1 cellular context compared by ENCODE assay signal in the genomic region with DNA sequence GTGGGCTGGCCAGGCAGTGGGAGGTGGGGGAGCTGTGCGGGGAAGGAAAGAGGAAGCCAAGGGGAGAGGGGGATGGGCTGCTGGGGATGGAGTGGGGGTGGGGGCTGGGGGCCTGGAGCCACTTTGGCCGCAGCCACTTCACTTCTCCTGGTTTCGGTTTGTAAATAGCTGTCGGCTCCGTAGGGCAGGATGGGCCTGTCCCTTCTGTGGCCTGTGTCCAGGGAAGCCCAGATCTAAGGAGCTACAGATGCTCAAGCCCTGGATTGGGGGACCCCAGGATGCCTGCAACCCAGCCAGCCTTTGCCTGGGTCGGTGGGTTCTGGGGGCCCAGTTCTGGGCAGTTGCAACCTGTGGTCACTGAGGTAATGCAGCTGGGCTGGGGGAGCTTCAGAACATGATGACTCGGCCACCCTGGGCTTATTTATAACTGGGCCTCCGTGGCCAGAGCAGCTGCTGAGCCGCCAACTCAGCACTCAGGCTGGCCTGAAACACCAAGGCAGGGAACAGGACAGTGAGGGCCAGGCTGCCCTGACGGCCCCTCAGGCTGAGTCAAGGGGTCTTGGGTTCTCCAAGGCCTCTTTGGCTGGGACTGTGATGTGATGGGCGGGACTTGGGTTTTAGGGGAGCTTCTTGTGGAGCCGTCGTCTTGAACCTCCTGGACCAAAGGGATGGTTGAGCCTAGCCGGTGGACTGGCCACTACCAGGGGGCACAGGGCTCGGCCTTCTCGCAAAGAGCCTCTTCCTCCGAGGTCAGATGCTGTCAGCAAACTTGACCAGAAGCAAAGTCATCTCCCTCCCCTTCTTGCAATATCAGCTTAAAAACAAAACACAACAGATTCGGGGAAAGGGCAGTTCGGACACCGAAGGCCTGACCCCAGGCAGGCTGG.
TF ChIP-seq lines count a peak whose summit lies in the region.

No MANE protein-coding gene starts in this region.

TF ChIP-seq in K562, 482 proteins besides CTCF, POLR2A, EP300 and RAD21 (continues in another document):
- TF ChIP-seq MTA3 (IDR thresholded peaks at IDR 0.05; ENCODE audit: borderline replicate concordance) (0 out of 2 replicates have a peak, but pooled peaks have one; percentile 15), FOXK2 (conservative IDR thresholded peaks at IDR 0.05 in 1 of 2, IDR thresholded peaks at IDR 0.05 in 1 of 2; ENCODE audit: low read depth in 2 of 2) (no peak), CCNT2 (IDR thresholded peaks at IDR 0.05; ENCODE audit: borderline replicate concordance, extremely low read depth, insufficient read length, low read depth, low read length) (no peak), MBD2 (IDR thresholded peaks at IDR 0.05; ENCODE audit: borderline replicate concordance, low read depth) (no peak), ATF7 (IDR thresholded peaks at IDR 0.05) (0 out of 2 replicates have a peak, but pooled peaks have one; percentile 18), ZBTB17 (CRISPR knock-in tag; IDR thresholded peaks at IDR 0.05) (no peak), SLC30A9 (CRISPR knock-in tag; IDR thresholded peaks at IDR 0.05) (no peak), MIER1 (IDR thresholded peaks at IDR 0.05; ENCODE audit: low read depth) (no peak), C11orf30 (IDR thresholded peaks at IDR 0.05; ENCODE audit: low read depth) (peak; percentile 69), ZNF316 (IDR thresholded peaks at IDR 0.05) (peak; percentile 73), TAF1 (IDR thresholded peaks at IDR 0.05; ENCODE audit: control insufficient read depth, extremely low read depth, insufficient read depth, low read length, severe bottlenecking) (no peak), ZNF12 (CRISPR knock-in tag; IDR thresholded peaks at IDR 0.05) (no peak), FOXM1 (IDR thresholded peaks at IDR 0.05; ENCODE audit: low read depth) (no peak), FOXM1 (CRISPR knock-in tag; IDR thresholded peaks at IDR 0.05; ENCODE audit: low read depth) (no peak), TEAD1 (CRISPR knock-in tag; IDR thresholded peaks at IDR 0.05) (no peak), MEF2A (IDR thresholded peaks at IDR 0.05; ENCODE audit: control insufficient read depth, low read depth, low read length) (peak; percentile 7; the same call in 1 of the 2 replicates), NCOA2 (IDR thresholded peaks at IDR 0.05; ENCODE audit: partially characterized antibody in 2 of 2) (no peak), EHMT2 (IDR thresholded peaks at IDR 0.05) (no peak), CCAR2 (IDR thresholded peaks at IDR 0.05; ENCODE audit: low read depth, low read length) (no peak), ZNF274 (IDR thresholded peaks at IDR 0.05; ENCODE audit: borderline replicate concordance, low read depth, low read length) (no peak), NFE2L1 (tag; IDR thresholded peaks at IDR 0.05; ENCODE audit: borderline replicate concordance, low read depth) (no peak), ZNF764 (CRISPR knock-in tag; IDR thresholded peaks at IDR 0.05; ENCODE audit: low read depth) (no peak), MCM7 (IDR thresholded peaks at IDR 0.05) (no peak), ZNF785 (CRISPR knock-in tag; IDR thresholded peaks at IDR 0.05) (no peak), BCOR (IDR thresholded peaks at IDR 0.05) (no peak), NRF1 (conservative IDR thresholded peaks at IDR 0.05 in 1 of 2, IDR thresholded peaks at IDR 0.05 in 1 of 2) (0 out of 4 replicates have a peak, but pooled peaks of 1 of the 2 experiments have one; percentile 9), RFX7 (CRISPR knock-in tag; IDR thresholded peaks at IDR 0.05) (no peak)
- TF ChIP-seq, protein P1, sequence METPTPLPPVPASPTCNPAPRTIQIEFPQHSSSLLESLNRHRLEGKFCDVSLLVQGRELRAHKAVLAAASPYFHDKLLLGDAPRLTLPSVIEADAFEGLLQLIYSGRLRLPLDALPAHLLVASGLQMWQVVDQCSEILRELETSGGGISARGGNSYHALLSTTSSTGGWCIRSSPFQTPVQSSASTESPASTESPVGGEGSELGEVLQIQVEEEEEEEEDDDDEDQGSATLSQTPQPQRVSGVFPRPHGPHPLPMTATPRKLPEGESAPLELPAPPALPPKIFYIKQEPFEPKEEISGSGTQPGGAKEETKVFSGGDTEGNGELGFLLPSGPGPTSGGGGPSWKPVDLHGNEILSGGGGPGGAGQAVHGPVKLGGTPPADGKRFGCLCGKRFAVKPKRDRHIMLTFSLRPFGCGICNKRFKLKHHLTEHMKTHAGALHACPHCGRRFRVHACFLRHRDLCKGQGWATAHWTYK (CRISPR knock-in tag; IDR thresholded peaks at IDR 0.05): 0 out of 2 replicates have a peak, but pooled peaks have one; percentile 19
- TF ChIP-seq, protein P2, sequence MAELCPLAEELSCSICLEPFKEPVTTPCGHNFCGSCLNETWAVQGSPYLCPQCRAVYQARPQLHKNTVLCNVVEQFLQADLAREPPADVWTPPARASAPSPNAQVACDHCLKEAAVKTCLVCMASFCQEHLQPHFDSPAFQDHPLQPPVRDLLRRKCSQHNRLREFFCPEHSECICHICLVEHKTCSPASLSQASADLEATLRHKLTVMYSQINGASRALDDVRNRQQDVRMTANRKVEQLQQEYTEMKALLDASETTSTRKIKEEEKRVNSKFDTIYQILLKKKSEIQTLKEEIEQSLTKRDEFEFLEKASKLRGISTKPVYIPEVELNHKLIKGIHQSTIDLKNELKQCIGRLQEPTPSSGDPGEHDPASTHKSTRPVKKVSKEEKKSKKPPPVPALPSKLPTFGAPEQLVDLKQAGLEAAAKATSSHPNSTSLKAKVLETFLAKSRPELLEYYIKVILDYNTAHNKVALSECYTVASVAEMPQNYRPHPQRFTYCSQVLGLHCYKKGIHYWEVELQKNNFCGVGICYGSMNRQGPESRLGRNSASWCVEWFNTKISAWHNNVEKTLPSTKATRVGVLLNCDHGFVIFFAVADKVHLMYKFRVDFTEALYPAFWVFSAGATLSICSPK (IDR thresholded peaks at IDR 0.05; ENCODE audit: borderline replicate concordance): no peak
- TF ChIP-seq, protein P3, sequence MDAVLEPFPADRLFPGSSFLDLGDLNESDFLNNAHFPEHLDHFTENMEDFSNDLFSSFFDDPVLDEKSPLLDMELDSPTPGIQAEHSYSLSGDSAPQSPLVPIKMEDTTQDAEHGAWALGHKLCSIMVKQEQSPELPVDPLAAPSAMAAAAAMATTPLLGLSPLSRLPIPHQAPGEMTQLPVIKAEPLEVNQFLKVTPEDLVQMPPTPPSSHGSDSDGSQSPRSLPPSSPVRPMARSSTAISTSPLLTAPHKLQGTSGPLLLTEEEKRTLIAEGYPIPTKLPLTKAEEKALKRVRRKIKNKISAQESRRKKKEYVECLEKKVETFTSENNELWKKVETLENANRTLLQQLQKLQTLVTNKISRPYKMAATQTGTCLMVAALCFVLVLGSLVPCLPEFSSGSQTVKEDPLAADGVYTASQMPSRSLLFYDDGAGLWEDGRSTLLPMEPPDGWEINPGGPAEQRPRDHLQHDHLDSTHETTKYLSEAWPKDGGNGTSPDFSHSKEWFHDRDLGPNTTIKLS (IDR thresholded peaks at IDR 0.05; ENCODE audit: borderline replicate concordance, low read depth): peak; percentile 41; the same call in 1 of the 2 replicates
- TF ChIP-seq, protein P4, sequence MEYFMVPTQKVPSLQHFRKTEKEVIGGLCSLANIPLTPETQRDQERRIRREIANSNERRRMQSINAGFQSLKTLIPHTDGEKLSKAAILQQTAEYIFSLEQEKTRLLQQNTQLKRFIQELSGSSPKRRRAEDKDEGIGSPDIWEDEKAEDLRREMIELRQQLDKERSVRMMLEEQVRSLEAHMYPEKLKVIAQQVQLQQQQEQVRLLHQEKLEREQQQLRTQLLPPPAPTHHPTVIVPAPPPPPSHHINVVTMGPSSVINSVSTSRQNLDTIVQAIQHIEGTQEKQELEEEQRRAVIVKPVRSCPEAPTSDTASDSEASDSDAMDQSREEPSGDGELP (CRISPR knock-in tag; IDR thresholded peaks at IDR 0.05; ENCODE audit: borderline replicate concordance): peak; percentile 71; the same call in 1 of the 2 replicates
- TF ChIP-seq, protein P5, sequence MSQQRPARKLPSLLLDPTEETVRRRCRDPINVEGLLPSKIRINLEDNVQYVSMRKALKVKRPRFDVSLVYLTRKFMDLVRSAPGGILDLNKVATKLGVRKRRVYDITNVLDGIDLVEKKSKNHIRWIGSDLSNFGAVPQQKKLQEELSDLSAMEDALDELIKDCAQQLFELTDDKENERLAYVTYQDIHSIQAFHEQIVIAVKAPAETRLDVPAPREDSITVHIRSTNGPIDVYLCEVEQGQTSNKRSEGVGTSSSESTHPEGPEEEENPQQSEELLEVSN (IDR thresholded peaks at IDR 0.05; ENCODE audit: borderline replicate concordance in 1 of 2, extremely low read depth in 1 of 2, insufficient read depth in 1 of 2, insufficient read length in 1 of 2, low read depth in 1 of 2, low read length in 1 of 2, poor library complexity in 1 of 2, severe bottlenecking in 1 of 2): peak in 1 of 2 experiments; percentile 19
- TF ChIP-seq, protein P6, sequence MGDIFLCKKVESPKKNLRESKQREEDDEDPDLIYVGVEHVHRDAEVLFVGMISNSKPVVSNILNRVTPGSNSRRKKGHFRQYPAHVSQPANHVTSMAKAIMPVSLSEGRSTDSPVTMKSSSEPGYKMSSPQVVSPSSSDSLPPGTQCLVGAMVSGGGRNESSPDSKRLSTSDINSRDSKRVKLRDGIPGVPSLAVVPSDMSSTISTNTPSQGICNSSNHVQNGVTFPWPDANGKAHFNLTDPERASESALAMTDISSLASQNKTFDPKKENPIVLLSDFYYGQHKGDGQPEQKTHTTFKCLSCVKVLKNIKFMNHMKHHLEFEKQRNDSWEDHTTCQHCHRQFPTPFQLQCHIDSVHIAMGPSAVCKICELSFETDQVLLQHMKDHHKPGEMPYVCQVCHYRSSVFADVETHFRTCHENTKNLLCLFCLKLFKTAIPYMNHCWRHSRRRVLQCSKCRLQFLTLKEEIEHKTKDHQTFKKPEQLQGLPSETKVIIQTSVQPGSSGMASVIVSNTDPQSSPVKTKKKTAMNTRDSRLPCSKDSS (IDR thresholded peaks at IDR 0.05; ENCODE audit: low read depth, partially characterized antibody): no peak
- TF ChIP-seq, protein P7, sequence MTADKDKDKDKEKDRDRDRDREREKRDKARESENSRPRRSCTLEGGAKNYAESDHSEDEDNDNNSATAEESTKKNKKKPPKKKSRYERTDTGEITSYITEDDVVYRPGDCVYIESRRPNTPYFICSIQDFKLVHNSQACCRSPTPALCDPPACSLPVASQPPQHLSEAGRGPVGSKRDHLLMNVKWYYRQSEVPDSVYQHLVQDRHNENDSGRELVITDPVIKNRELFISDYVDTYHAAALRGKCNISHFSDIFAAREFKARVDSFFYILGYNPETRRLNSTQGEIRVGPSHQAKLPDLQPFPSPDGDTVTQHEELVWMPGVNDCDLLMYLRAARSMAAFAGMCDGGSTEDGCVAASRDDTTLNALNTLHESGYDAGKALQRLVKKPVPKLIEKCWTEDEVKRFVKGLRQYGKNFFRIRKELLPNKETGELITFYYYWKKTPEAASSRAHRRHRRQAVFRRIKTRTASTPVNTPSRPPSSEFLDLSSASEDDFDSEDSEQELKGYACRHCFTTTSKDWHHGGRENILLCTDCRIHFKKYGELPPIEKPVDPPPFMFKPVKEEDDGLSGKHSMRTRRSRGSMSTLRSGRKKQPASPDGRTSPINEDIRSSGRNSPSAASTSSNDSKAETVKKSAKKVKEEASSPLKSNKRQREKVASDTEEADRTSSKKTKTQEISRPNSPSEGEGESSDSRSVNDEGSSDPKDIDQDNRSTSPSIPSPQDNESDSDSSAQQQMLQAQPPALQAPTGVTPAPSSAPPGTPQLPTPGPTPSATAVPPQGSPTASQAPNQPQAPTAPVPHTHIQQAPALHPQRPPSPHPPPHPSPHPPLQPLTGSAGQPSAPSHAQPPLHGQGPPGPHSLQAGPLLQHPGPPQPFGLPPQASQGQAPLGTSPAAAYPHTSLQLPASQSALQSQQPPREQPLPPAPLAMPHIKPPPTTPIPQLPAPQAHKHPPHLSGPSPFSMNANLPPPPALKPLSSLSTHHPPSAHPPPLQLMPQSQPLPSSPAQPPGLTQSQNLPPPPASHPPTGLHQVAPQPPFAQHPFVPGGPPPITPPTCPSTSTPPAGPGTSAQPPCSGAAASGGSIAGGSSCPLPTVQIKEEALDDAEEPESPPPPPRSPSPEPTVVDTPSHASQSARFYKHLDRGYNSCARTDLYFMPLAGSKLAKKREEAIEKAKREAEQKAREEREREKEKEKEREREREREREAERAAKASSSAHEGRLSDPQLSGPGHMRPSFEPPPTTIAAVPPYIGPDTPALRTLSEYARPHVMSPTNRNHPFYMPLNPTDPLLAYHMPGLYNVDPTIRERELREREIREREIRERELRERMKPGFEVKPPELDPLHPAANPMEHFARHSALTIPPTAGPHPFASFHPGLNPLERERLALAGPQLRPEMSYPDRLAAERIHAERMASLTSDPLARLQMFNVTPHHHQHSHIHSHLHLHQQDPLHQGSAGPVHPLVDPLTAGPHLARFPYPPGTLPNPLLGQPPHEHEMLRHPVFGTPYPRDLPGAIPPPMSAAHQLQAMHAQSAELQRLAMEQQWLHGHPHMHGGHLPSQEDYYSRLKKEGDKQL (CRISPR knock-in tag; IDR thresholded peaks at IDR 0.05; ENCODE audit: borderline replicate concordance): no peak
- TF ChIP-seq, protein P8, sequence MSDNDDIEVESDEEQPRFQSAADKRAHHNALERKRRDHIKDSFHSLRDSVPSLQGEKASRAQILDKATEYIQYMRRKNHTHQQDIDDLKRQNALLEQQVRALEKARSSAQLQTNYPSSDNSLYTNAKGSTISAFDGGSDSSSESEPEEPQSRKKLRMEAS (CRISPR knock-in tag; IDR thresholded peaks at IDR 0.05): no peak
- TF ChIP-seq, protein P9, sequence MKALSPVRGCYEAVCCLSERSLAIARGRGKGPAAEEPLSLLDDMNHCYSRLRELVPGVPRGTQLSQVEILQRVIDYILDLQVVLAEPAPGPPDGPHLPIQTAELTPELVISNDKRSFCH (CRISPR knock-in tag; IDR thresholded peaks at IDR 0.05): no peak
- TF ChIP-seq, protein P9 (tag; IDR thresholded peaks at IDR 0.05): 0 out of 2 replicates have a peak, but pooled peaks have one; percentile 40
- TF ChIP-seq, protein P10, sequence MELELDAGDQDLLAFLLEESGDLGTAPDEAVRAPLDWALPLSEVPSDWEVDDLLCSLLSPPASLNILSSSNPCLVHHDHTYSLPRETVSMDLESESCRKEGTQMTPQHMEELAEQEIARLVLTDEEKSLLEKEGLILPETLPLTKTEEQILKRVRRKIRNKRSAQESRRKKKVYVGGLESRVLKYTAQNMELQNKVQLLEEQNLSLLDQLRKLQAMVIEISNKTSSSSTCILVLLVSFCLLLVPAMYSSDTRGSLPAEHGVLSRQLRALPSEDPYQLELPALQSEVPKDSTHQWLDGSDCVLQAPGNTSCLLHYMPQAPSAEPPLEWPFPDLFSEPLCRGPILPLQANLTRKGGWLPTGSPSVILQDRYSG (tag; conservative IDR thresholded peaks at IDR 0.05; ENCODE audit: low read depth): 0 out of 2 replicates have a peak, but pooled peaks have one; percentile 42
- TF ChIP-seq, protein P11, sequence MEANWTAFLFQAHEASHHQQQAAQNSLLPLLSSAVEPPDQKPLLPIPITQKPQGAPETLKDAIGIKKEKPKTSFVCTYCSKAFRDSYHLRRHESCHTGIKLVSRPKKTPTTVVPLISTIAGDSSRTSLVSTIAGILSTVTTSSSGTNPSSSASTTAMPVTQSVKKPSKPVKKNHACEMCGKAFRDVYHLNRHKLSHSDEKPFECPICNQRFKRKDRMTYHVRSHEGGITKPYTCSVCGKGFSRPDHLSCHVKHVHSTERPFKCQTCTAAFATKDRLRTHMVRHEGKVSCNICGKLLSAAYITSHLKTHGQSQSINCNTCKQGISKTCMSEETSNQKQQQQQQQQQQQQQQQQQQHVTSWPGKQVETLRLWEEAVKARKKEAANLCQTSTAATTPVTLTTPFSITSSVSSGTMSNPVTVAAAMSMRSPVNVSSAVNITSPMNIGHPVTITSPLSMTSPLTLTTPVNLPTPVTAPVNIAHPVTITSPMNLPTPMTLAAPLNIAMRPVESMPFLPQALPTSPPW (CRISPR knock-in tag; IDR thresholded peaks at IDR 0.05): peak; percentile 42
